In the genomic region with DNA sequence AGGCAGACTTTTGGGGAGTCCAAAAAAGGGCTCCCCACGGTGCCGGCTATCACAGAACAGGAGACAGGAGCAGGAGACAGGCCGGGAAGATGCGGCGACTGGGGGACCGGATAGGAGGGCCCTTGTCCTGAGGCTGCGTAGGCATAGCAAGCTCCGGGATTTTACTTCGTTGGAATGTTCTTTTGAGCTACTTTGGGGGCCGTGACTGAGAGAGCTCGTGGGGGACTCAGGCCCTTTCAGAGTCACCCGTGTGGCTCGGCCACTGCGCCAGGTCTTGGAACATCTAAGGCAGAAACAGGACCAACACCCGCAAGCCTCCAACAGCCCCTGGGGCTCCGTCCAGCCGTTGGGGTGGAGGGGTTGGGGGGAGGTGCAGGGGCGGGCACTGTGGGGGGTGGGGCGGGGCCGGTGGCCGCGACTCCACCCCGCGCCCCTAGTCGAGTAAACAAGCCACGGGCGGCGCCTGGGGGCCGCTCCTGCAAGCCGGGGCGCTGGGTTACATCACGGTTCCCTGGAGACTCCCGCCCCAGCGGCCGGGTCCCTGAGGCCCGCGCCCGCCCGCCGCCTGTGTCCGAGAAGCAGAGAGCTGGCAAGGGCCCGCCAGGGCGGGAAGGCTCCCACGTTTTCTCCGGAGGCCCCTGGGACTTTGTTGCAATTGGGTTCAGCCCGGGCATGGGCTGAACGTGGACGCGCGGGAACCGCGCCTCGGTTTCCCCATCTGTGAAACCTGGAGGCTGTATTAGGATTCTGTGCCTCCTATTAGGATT, we compare ENCODE assay signal across 1 cellular context.
TF ChIP-seq lines count a peak whose summit lies in the region.

No MANE protein-coding gene starts in this region.

TF ChIP-seq in HepG2, 621 proteins besides CTCF, POLR2A, EP300 and RAD21 (continued from another document and continues in another):
- TF ChIP-seq, protein P1, sequence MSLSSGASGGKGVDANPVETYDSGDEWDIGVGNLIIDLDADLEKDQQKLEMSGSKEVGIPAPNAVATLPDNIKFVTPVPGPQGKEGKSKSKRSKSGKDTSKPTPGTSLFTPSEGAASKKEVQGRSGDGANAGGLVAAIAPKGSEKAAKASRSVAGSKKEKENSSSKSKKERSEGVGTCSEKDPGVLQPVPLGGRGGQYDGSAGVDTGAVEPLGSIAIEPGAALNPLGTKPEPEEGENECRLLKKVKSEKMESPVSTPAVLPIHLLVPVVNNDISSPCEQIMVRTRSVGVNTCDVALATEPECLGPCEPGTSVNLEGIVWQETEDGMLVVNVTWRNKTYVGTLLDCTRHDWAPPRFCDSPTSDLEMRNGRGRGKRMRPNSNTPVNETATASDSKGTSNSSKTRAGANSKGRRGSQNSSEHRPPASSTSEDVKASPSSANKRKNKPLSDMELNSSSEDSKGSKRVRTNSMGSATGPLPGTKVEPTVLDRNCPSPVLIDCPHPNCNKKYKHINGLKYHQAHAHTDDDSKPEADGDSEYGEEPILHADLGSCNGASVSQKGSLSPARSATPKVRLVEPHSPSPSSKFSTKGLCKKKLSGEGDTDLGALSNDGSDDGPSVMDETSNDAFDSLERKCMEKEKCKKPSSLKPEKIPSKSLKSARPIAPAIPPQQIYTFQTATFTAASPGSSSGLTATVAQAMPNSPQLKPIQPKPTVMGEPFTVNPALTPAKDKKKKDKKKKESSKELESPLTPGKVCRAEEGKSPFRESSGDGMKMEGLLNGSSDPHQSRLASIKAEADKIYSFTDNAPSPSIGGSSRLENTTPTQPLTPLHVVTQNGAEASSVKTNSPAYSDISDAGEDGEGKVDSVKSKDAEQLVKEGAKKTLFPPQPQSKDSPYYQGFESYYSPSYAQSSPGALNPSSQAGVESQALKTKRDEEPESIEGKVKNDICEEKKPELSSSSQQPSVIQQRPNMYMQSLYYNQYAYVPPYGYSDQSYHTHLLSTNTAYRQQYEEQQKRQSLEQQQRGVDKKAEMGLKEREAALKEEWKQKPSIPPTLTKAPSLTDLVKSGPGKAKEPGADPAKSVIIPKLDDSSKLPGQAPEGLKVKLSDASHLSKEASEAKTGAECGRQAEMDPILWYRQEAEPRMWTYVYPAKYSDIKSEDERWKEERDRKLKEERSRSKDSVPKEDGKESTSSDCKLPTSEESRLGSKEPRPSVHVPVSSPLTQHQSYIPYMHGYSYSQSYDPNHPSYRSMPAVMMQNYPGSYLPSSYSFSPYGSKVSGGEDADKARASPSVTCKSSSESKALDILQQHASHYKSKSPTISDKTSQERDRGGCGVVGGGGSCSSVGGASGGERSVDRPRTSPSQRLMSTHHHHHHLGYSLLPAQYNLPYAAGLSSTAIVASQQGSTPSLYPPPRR (CRISPR knock-in tag; IDR thresholded peaks at IDR 0.05; ENCODE audit: borderline replicate concordance), result peak; percentile 37; the same call in 1 of the 2 replicates
- TF ChIP-seq ZNF207 (IDR thresholded peaks at IDR 0.05; ENCODE audit: borderline replicate concordance), result no peak
- TF ChIP-seq JDP2 (CRISPR knock-in tag; IDR thresholded peaks at IDR 0.05; ENCODE audit: borderline replicate concordance), result no peak; the same call in 1 of the 2 replicates
- peak; percentile 72 for TF ChIP-seq ZNF772 (CRISPR knock-in tag; IDR thresholded peaks at IDR 0.05)
- TF ChIP-seq ZNF75D (CRISPR knock-in tag; IDR thresholded peaks at IDR 0.05; ENCODE audit: borderline replicate concordance), result 0 out of 2 replicates have a peak, but pooled peaks have one; percentile 40
- TF ChIP-seq, protein P2, sequence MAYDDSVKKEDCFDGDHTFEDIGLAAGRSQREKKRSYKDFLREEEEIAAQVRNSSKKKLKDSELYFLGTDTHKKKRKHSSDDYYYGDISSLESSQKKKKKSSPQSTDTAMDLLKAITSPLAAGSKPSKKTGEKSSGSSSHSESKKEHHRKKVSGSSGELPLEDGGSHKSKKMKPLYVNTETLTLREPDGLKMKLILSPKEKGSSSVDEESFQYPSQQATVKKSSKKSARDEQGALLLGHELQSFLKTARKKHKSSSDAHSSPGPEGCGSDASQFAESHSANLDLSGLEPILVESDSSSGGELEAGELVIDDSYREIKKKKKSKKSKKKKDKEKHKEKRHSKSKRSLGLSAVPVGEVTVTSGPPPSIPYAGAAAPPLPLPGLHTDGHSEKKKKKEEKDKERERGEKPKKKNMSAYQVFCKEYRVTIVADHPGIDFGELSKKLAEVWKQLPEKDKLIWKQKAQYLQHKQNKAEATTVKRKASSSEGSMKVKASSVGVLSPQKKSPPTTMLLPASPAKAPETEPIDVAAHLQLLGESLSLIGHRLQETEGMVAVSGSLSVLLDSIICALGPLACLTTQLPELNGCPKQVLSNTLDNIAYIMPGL (CRISPR knock-in tag; IDR thresholded peaks at IDR 0.05; ENCODE audit: borderline replicate concordance in 1 of 2, low read depth in 1 of 2), result 0 out of 4 replicates have a peak, but pooled peaks of 1 of the 2 experiments have one; percentile 16
- TF ChIP-seq, protein P3, sequence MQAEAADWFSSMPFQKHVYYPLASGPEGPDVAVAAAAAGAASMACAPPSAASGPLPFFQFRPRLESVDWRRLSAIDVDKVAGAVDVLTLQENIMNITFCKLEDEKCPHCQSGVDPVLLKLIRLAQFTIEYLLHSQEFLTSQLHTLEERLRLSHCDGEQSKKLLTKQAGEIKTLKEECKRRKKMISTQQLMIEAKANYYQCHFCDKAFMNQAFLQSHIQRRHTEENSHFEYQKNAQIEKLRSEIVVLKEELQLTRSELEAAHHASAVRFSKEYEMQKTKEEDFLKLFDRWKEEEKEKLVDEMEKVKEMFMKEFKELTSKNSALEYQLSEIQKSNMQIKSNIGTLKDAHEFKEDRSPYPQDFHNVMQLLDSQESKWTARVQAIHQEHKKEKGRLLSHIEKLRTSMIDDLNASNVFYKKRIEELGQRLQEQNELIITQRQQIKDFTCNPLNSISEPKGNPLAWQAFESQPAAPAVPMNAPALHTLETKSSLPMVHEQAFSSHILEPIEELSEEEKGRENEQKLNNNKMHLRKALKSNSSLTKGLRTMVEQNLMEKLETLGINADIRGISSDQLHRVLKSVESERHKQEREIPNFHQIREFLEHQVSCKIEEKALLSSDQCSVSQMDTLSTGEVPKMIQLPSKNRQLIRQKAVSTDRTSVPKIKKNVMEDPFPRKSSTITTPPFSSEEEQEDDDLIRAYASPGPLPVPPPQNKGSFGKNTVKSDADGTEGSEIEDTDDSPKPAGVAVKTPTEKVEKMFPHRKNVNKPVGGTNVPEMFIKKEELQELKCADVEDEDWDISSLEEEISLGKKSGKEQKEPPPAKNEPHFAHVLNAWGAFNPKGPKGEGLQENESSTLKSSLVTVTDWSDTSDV (CRISPR knock-in tag; IDR thresholded peaks at IDR 0.05), result 0 out of 2 replicates have a peak, but pooled peaks have one; percentile 20
- 0 out of 2 replicates have a peak, but pooled peaks have one; percentile 1 for TF ChIP-seq BORCS8-MEF2B (CRISPR knock-in tag; IDR thresholded peaks at IDR 0.05)
- TF ChIP-seq GTF3A (CRISPR knock-in tag; conservative IDR thresholded peaks at IDR 0.05), result 0 out of 2 replicates have a peak, but pooled peaks have one; percentile 29
- TF ChIP-seq, protein P4, sequence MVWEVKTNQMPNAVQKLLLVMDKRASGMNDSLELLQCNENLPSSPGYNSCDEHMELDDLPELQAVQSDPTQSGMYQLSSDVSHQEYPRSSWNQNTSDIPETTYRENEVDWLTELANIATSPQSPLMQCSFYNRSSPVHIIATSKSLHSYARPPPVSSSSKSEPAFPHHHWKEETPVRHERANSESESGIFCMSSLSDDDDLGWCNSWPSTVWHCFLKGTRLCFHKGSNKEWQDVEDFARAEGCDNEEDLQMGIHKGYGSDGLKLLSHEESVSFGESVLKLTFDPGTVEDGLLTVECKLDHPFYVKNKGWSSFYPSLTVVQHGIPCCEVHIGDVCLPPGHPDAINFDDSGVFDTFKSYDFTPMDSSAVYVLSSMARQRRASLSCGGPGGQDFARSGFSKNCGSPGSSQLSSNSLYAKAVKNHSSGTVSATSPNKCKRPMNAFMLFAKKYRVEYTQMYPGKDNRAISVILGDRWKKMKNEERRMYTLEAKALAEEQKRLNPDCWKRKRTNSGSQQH (CRISPR knock-in tag; IDR thresholded peaks at IDR 0.05; ENCODE audit: low read depth), result 0 out of 2 replicates have a peak, but pooled peaks have one; percentile 24
- TF ChIP-seq ZNF563 (CRISPR knock-in tag; IDR thresholded peaks at IDR 0.05), result 0 out of 2 replicates have a peak, but pooled peaks have one; percentile 39
- TF ChIP-seq, protein P5, sequence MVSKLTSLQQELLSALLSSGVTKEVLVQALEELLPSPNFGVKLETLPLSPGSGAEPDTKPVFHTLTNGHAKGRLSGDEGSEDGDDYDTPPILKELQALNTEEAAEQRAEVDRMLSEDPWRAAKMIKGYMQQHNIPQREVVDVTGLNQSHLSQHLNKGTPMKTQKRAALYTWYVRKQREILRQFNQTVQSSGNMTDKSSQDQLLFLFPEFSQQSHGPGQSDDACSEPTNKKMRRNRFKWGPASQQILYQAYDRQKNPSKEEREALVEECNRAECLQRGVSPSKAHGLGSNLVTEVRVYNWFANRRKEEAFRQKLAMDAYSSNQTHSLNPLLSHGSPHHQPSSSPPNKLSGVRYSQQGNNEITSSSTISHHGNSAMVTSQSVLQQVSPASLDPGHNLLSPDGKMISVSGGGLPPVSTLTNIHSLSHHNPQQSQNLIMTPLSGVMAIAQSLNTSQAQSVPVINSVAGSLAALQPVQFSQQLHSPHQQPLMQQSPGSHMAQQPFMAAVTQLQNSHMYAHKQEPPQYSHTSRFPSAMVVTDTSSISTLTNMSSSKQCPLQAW (CRISPR knock-in tag; IDR thresholded peaks at IDR 0.05), result peak; percentile 31; the same call in 1 of the 2 replicates
- peak; percentile 78 for TF ChIP-seq FOXO1 (CRISPR knock-in tag; IDR thresholded peaks at IDR 0.05)
- TF ChIP-seq ZSCAN9 (CRISPR knock-in tag; IDR thresholded peaks at IDR 0.05; ENCODE audit: borderline replicate concordance), result peak; percentile 43; the same call in 1 of the 2 replicates
- TF ChIP-seq SALL2 (CRISPR knock-in tag; IDR thresholded peaks at IDR 0.05), result peak; percentile 55; the same call in 1 of the 2 replicates
- no peak for TF ChIP-seq SOX6 (IDR thresholded peaks at IDR 0.05)
- peak; percentile 40; the same call in 1 of the 2 replicates for TF ChIP-seq SOX6 (CRISPR knock-in tag; IDR thresholded peaks at IDR 0.05)
- TF ChIP-seq ZNF782 (CRISPR knock-in tag; IDR thresholded peaks at IDR 0.05; ENCODE audit: borderline replicate concordance), result 0 out of 2 replicates have a peak, but pooled peaks have one; percentile 31
- TF ChIP-seq MAZ (IDR thresholded peaks at IDR 0.05; ENCODE audit: borderline replicate concordance, low read depth, low read length), result peak; percentile 34; the same call in 1 of the 2 replicates
- peak; percentile 84 for TF ChIP-seq MAZ (CRISPR knock-in tag; IDR thresholded peaks at IDR 0.05; ENCODE audit: low read depth)
- peak; percentile 14; the same call in 1 of the 2 replicates for TF ChIP-seq GATA4 (IDR thresholded peaks at IDR 0.05; ENCODE audit: borderline replicate concordance, low read depth)
- TF ChIP-seq, protein P6, sequence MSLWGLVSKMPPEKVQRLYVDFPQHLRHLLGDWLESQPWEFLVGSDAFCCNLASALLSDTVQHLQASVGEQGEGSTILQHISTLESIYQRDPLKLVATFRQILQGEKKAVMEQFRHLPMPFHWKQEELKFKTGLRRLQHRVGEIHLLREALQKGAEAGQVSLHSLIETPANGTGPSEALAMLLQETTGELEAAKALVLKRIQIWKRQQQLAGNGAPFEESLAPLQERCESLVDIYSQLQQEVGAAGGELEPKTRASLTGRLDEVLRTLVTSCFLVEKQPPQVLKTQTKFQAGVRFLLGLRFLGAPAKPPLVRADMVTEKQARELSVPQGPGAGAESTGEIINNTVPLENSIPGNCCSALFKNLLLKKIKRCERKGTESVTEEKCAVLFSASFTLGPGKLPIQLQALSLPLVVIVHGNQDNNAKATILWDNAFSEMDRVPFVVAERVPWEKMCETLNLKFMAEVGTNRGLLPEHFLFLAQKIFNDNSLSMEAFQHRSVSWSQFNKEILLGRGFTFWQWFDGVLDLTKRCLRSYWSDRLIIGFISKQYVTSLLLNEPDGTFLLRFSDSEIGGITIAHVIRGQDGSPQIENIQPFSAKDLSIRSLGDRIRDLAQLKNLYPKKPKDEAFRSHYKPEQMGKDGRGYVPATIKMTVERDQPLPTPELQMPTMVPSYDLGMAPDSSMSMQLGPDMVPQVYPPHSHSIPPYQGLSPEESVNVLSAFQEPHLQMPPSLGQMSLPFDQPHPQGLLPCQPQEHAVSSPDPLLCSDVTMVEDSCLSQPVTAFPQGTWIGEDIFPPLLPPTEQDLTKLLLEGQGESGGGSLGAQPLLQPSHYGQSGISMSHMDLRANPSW (CRISPR knock-in tag; IDR thresholded peaks at IDR 0.05; ENCODE audit: borderline replicate concordance), result 0 out of 2 replicates have a peak, but pooled peaks have one; percentile 47
- peak; percentile 21; the same call in 1 of the 2 replicates for TF ChIP-seq ZNF841 (CRISPR knock-in tag; IDR thresholded peaks at IDR 0.05; ENCODE audit: borderline replicate concordance)
- TF ChIP-seq, protein P7, sequence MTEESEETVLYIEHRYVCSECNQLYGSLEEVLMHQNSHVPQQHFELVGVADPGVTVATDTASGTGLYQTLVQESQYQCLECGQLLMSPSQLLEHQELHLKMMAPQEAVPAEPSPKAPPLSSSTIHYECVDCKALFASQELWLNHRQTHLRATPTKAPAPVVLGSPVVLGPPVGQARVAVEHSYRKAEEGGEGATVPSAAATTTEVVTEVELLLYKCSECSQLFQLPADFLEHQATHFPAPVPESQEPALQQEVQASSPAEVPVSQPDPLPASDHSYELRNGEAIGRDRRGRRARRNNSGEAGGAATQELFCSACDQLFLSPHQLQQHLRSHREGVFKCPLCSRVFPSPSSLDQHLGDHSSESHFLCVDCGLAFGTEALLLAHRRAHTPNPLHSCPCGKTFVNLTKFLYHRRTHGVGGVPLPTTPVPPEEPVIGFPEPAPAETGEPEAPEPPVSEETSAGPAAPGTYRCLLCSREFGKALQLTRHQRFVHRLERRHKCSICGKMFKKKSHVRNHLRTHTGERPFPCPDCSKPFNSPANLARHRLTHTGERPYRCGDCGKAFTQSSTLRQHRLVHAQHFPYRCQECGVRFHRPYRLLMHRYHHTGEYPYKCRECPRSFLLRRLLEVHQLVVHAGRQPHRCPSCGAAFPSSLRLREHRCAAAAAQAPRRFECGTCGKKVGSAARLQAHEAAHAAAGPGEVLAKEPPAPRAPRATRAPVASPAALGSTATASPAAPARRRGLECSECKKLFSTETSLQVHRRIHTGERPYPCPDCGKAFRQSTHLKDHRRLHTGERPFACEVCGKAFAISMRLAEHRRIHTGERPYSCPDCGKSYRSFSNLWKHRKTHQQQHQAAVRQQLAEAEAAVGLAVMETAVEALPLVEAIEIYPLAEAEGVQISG (CRISPR knock-in tag; IDR thresholded peaks at IDR 0.05), result peak; percentile 40; the same call in 1 of the 2 replicates
- peak; percentile 43; the same call in 1 of the 2 replicates for TF ChIP-seq KMT2A (CRISPR knock-in tag; IDR thresholded peaks at IDR 0.05)
- peak; percentile 77 for TF ChIP-seq GFI1 (CRISPR knock-in tag; IDR thresholded peaks at IDR 0.05; ENCODE audit: borderline replicate concordance)
- 0 out of 3 replicates have a peak, but pooled peaks have one; percentile 22 for TF ChIP-seq MXI1 (IDR thresholded peaks at IDR 0.05; ENCODE audit: borderline replicate concordance, low read depth, low read length)
- TF ChIP-seq ZNF607 (CRISPR knock-in tag; IDR thresholded peaks at IDR 0.05; ENCODE audit: borderline replicate concordance), result 0 out of 2 replicates have a peak, but pooled peaks have one; percentile 38
- TF ChIP-seq, protein P8, sequence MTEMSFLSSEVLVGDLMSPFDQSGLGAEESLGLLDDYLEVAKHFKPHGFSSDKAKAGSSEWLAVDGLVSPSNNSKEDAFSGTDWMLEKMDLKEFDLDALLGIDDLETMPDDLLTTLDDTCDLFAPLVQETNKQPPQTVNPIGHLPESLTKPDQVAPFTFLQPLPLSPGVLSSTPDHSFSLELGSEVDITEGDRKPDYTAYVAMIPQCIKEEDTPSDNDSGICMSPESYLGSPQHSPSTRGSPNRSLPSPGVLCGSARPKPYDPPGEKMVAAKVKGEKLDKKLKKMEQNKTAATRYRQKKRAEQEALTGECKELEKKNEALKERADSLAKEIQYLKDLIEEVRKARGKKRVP (CRISPR knock-in tag; IDR thresholded peaks at IDR 0.05), result peak in 1 of 2 experiments; percentile 90; a peak in 2 of 4 replicates
- TF ChIP-seq POLR2G (IDR thresholded peaks at IDR 0.05; ENCODE audit: low read depth, low read length), result peak; percentile 46; the same call in 1 of the 2 replicates
- 0 out of 2 replicates have a peak, but pooled peaks have one; percentile 64 for TF ChIP-seq KLF6 (CRISPR knock-in tag; IDR thresholded peaks at IDR 0.05)
